ENCODE assay signal across 21 cellular contexts in the genomic region with DNA sequence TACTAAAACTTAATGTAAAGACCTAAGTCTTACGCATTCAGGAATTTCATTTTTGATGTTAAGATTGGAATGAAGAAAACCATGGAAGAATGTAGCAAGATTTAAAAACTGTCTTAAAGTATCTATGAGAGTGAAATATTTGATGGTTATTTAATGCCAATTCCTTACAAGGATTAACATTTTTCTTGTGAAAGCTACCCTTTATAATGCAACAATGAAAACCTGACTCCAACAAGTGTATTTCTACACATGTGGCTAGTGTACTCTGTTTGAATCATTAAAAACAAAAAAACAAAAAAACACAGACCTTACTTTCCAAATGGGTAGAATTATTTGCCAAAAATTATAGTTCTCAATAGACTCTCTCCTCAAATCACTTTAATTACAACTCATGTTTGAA.
"Had no signal": no experiment of that assay in that cellular context is flagged by ENCODE, and none has a peak within 500 bp of the region (broad histone marks: within the 10 kb centered on the region; RNA-seq: fewer than 3 reads in every experiment).

No MANE protein-coding gene starts in this region.

- DNase-seq: activated CD4-positive, alpha-beta memory T cell treated with anti-CD3 and anti-CD28 coated beads, Interleukin-2, amount 10 ng/mL, durations not matched to agents 7 days and 5 days; activated CD4-positive, alpha-beta T cell treated with anti-CD3 and anti-CD28 coated beads, Interleukin-2, amount 10 ng/mL, durations not matched to agents 24 days and 14 days; activated CD4-positive, CD25-positive, alpha-beta regulatory T cell treated with anti-CD3 and anti-CD28 coated beads, Interleukin-2, amount 50 U/mL, for 72 hours; activated CD8-positive, alpha-beta memory T cell treated with anti-CD3 and anti-CD28 coated beads, Interleukin-2, amount 50 U/mL, for 48 hours; activated gamma-delta T cell; activated naive CD4-positive, alpha-beta T cell treated with anti-CD3 and anti-CD28 coated beads, Interleukin-2, amount 10 ng/mL, durations not matched to agents 7 days and 5 days; activated naive CD8-positive, alpha-beta T cell treated with anti-CD3 and anti-CD28 coated beads, Interleukin-2, amount 10 ng/mL, durations not matched to agents 7 days and 5 days; activated T-cell treated with anti-CD3 and anti-CD28 coated beads, Interleukin-2, amount 50 U/mL, for 24 hours; amygdala; left ventricle myocardium inferior; mucosa of descending colon; right lobe of liver; stimulated activated CD4-positive, alpha-beta T cell treated with anti-CD3 and anti-CD28 coated beads, Interleukin-12 subunit alpha, Interleukin-12 subunit beta, amount 100 ng/mL, for 4 hours; stimulated activated CD4-positive, alpha-beta T cell treated with anti-CD3 and anti-CD28 coated beads, Interleukin-4, amount 100 ng/mL, for 1 hour; stimulated activated naive CD8-positive, alpha-beta T cell treated with anti-CD3 and anti-CD28 coated beads, Interleukin-15, Interleukin-2, amounts not matched to agents 100 U/mL and 50 U/mL, for 24 hours; testis; uterus had no signal

- H3K4me3 ChIP-seq: esophagus muscularis mucosa, left ventricle myocardium inferior, lung, mucosa of descending colon, right lobe of liver, skin epidermis, testis, uterus had no signal

- ATAC-seq: mucosa of descending colon; right lobe of liver; stimulated activated naive CD8-positive, alpha-beta T cell treated with anti-CD3 and anti-CD28 coated beads, Interleukin-15, Interleukin-2, amounts not matched to agents 100 U/mL and 50 U/mL, for 24 hours had no signal

- H3K4me1 ChIP-seq: right lobe of liver, testis, uterus had no signal

- H3K27ac ChIP-seq: esophagus muscularis mucosa, left ventricle myocardium inferior, neutrophil, right lobe of liver, testis, uterus had no signal

- H3K27me3 ChIP-seq: esophagus muscularis mucosa, neutrophil, right lobe of liver, testis, uterus had no signal

- H3K9me3 ChIP-seq: esophagus muscularis mucosa, left ventricle myocardium inferior, mucosa of descending colon, neutrophil, right lobe of liver, testis, uterus had no signal

- H3K36me3 ChIP-seq: esophagus muscularis mucosa, left ventricle myocardium inferior, neutrophil, right lobe of liver, uterus had no signal
